2 cellular contexts compared by ENCODE assay signal in the genomic region with DNA sequence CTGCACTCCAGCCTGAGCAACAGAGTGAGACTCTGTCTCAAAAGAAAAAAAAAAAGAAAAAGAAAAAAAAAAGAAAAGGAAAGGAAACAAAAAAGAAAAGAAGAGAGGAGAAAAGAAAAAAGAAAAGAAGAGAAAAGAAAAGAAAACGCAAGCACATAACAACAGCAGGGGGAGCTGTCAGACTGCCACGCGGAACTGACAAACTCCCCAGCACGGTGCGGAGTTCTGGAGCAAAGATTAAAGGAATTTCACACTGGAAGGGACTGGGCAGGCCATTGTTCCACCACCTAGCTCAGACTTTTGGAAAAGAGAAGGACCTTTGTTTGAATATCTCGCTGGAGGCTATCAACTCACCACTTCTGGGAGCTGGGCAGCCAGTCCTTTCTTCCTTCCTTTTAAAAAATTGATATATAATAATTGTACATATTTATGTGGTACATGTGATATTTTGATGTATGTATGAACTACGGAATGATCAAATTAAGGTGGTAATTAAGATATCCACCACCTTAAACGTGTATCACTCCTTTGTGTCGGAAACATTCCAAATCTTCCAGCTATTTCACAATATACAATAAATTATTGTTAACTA.
A peak's percentile ranks its signal among the peaks of the same experiment; 100 is the strongest.
TF ChIP-seq lines count a peak whose summit lies in the region.

No MANE protein-coding gene starts in this region.

TF ChIP-seq in K562, 482 proteins besides CTCF, POLR2A, EP300 and RAD21:
- TF ChIP-seq FOXA3 (CRISPR knock-in tag; conservative IDR thresholded peaks at IDR 0.05 in 1 of 2, IDR thresholded peaks at IDR 0.05 in 1 of 2) (no peak), CC2D1A (IDR thresholded peaks at IDR 0.05) (0 out of 2 replicates have a peak, but pooled peaks have one; percentile 25), STAG1 (CRISPR knock-in tag; IDR thresholded peaks at IDR 0.05; ENCODE audit: borderline replicate concordance) (peak; percentile 46; the same call in 1 of the 2 replicates), SMC3 (conservative IDR thresholded peaks at IDR 0.05; ENCODE audit: insufficient read depth, low read depth, low read length) (0 out of 2 replicates have a peak, but pooled peaks have one; percentile 38)
- TF ChIP-seq, protein P1, sequence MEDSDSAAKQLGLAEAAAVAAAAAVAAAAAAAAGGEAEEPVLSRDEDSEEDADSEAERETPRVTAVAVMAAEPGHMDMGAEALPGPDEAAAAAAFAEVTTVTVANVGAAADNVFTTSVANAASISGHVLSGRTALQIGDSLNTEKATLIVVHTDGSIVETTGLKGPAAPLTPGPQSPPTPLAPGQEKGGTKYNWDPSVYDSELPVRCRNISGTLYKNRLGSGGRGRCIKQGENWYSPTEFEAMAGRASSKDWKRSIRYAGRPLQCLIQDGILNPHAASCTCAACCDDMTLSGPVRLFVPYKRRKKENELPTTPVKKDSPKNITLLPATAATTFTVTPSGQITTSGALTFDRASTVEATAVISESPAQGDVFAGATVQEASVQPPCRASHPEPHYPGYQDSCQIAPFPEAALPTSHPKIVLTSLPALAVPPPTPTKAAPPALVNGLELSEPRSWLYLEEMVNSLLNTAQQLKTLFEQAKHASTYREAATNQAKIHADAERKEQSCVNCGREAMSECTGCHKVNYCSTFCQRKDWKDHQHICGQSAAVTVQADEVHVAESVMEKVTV (CRISPR knock-in tag; IDR thresholded peaks at IDR 0.05), result 0 out of 2 replicates have a peak, but pooled peaks have one; percentile 36
- TF ChIP-seq, protein P2, sequence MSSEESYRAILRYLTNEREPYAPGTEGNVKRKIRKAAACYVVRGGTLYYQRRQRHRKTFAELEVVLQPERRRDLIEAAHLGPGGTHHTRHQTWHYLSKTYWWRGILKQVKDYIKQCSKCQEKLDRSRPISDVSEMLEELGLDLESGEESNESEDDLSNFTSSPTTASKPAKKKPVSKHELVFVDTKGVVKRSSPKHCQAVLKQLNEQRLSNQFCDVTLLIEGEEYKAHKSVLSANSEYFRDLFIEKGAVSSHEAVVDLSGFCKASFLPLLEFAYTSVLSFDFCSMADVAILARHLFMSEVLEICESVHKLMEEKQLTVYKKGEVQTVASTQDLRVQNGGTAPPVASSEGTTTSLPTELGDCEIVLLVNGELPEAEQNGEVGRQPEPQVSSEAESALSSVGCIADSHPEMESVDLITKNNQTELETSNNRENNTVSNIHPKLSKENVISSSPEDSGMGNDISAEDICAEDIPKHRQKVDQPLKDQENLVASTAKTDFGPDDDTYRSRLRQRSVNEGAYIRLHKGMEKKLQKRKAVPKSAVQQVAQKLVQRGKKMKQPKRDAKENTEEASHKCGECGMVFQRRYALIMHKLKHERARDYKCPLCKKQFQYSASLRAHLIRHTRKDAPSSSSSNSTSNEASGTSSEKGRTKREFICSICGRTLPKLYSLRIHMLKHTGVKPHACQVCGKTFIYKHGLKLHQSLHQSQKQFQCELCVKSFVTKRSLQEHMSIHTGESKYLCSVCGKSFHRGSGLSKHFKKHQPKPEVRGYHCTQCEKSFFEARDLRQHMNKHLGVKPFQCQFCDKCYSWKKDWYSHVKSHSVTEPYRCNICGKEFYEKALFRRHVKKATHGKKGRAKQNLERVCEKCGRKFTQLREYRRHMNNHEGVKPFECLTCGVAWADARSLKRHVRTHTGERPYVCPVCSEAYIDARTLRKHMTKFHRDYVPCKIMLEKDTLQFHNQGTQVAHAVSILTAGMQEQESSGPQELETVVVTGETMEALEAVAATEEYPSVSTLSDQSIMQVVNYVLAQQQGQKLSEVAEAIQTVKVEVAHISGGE (CRISPR knock-in tag; IDR thresholded peaks at IDR 0.05), result no peak
TF ChIP-seq in K562: peak in this region for 4.

TF ChIP-seq in HepG2, 621 proteins besides CTCF, POLR2A, EP300 and RAD21:
- TF ChIP-seq SMC3 (IDR thresholded peaks at IDR 0.05; ENCODE audit: low read length), result peak; percentile 61; the same call in 1 of the 2 replicates
- TF ChIP-seq, protein P3, sequence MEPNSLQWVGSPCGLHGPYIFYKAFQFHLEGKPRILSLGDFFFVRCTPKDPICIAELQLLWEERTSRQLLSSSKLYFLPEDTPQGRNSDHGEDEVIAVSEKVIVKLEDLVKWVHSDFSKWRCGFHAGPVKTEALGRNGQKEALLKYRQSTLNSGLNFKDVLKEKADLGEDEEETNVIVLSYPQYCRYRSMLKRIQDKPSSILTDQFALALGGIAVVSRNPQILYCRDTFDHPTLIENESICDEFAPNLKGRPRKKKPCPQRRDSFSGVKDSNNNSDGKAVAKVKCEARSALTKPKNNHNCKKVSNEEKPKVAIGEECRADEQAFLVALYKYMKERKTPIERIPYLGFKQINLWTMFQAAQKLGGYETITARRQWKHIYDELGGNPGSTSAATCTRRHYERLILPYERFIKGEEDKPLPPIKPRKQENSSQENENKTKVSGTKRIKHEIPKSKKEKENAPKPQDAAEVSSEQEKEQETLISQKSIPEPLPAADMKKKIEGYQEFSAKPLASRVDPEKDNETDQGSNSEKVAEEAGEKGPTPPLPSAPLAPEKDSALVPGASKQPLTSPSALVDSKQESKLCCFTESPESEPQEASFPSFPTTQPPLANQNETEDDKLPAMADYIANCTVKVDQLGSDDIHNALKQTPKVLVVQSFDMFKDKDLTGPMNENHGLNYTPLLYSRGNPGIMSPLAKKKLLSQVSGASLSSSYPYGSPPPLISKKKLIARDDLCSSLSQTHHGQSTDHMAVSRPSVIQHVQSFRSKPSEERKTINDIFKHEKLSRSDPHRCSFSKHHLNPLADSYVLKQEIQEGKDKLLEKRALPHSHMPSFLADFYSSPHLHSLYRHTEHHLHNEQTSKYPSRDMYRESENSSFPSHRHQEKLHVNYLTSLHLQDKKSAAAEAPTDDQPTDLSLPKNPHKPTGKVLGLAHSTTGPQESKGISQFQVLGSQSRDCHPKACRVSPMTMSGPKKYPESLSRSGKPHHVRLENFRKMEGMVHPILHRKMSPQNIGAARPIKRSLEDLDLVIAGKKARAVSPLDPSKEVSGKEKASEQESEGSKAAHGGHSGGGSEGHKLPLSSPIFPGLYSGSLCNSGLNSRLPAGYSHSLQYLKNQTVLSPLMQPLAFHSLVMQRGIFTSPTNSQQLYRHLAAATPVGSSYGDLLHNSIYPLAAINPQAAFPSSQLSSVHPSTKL (CRISPR knock-in tag; IDR thresholded peaks at IDR 0.05), result 0 out of 2 replicates have a peak, but pooled peaks have one; percentile 13
- 0 out of 2 replicates have a peak, but pooled peaks have one; percentile 13 for TF ChIP-seq CEBPB (IDR thresholded peaks at IDR 0.05; ENCODE audit: borderline replicate concordance, low read depth, low read length)
- peak; percentile 28 for TF ChIP-seq TEAD3 (CRISPR knock-in tag; optimal IDR thresholded peaks at IDR 0.05; ENCODE audit: borderline replicate concordance)
- TF ChIP-seq STAG1 (CRISPR knock-in tag; IDR thresholded peaks at IDR 0.05), result peak; percentile 87
- TF ChIP-seq, protein P4, sequence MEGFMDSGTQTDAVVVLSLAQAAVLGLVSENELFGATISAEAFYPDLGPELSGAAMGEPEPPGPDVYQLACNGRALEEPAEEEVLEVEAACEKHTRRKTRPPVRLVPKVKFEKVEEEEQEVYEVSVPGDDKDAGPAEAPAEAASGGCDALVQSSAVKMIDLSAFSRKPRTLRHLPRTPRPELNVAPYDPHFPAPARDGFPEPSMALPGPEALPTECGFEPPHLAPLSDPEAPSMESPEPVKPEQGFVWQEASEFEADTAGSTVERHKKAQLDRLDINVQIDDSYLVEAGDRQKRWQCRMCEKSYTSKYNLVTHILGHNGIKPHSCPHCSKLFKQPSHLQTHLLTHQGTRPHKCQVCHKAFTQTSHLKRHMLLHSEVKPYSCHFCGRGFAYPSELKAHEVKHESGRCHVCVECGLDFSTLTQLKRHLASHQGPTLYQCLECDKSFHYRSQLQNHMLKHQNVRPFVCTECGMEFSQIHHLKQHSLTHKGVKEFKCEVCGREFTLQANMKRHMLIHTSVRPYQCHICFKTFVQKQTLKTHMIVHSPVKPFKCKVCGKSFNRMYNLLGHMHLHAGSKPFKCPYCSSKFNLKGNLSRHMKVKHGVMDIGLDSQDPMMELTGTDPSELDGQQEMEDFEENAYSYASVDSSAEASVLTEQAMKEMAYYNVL (CRISPR knock-in tag; IDR thresholded peaks at IDR 0.05; ENCODE audit: borderline replicate concordance), result peak; percentile 73; the same call in 1 of the 2 replicates
- TF ChIP-seq, protein P5, sequence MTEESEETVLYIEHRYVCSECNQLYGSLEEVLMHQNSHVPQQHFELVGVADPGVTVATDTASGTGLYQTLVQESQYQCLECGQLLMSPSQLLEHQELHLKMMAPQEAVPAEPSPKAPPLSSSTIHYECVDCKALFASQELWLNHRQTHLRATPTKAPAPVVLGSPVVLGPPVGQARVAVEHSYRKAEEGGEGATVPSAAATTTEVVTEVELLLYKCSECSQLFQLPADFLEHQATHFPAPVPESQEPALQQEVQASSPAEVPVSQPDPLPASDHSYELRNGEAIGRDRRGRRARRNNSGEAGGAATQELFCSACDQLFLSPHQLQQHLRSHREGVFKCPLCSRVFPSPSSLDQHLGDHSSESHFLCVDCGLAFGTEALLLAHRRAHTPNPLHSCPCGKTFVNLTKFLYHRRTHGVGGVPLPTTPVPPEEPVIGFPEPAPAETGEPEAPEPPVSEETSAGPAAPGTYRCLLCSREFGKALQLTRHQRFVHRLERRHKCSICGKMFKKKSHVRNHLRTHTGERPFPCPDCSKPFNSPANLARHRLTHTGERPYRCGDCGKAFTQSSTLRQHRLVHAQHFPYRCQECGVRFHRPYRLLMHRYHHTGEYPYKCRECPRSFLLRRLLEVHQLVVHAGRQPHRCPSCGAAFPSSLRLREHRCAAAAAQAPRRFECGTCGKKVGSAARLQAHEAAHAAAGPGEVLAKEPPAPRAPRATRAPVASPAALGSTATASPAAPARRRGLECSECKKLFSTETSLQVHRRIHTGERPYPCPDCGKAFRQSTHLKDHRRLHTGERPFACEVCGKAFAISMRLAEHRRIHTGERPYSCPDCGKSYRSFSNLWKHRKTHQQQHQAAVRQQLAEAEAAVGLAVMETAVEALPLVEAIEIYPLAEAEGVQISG (CRISPR knock-in tag; IDR thresholded peaks at IDR 0.05), result no peak
- TF ChIP-seq KDM2A (CRISPR knock-in tag; IDR thresholded peaks at IDR 0.05; ENCODE audit: borderline replicate concordance, low read depth), result peak; percentile 31; the same call in 1 of the 2 replicates
- TF ChIP-seq ZNF652 (CRISPR knock-in tag; IDR thresholded peaks at IDR 0.05; ENCODE audit: borderline replicate concordance, low read depth), result no peak
TF ChIP-seq in HepG2: peak in this region for 7.
